1 cellular context compared by ENCODE assay signal in the genomic region with DNA sequence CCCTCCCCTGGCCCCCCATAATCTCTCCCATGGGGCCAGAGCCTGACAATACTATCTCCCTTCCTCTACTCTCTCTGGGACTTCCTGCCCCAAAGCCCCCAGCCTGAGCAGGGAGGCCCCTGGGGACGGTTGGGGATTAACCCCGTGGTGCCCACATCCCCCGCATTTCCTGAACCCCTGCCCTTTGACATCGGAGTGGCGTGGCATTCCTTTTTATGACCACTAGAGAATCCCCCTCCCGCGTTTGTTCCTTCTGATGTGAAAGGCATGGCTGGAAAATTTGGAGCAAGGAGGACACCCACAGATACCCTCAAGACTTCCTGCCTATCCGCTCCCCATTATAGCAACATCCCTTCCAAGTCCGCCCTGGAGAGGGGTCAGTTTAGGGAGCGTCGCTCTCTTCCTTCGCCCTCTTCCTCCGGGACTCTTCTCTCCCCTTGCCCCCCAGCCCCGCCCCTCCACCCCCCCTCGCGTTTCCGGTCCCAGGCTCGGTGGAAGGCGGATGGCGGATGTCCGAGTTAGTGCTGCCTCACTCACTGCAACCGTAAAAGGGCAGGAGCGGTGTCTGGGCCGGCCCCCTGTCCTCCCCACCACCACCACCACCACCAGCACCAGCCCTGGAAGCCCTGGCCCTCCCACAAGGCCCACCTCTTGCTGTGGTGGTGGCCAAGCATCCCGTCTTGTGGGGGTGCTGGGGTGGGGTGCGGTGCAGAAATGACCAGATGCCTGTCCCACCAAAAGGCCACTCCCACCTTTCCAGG.
TF ChIP-seq lines count a peak whose summit lies in the region.

No MANE protein-coding gene starts in this region.

TF ChIP-seq in K562, 482 proteins besides CTCF, POLR2A, EP300 and RAD21 (continued from another document and continues in another):
- TF ChIP-seq, protein P1, sequence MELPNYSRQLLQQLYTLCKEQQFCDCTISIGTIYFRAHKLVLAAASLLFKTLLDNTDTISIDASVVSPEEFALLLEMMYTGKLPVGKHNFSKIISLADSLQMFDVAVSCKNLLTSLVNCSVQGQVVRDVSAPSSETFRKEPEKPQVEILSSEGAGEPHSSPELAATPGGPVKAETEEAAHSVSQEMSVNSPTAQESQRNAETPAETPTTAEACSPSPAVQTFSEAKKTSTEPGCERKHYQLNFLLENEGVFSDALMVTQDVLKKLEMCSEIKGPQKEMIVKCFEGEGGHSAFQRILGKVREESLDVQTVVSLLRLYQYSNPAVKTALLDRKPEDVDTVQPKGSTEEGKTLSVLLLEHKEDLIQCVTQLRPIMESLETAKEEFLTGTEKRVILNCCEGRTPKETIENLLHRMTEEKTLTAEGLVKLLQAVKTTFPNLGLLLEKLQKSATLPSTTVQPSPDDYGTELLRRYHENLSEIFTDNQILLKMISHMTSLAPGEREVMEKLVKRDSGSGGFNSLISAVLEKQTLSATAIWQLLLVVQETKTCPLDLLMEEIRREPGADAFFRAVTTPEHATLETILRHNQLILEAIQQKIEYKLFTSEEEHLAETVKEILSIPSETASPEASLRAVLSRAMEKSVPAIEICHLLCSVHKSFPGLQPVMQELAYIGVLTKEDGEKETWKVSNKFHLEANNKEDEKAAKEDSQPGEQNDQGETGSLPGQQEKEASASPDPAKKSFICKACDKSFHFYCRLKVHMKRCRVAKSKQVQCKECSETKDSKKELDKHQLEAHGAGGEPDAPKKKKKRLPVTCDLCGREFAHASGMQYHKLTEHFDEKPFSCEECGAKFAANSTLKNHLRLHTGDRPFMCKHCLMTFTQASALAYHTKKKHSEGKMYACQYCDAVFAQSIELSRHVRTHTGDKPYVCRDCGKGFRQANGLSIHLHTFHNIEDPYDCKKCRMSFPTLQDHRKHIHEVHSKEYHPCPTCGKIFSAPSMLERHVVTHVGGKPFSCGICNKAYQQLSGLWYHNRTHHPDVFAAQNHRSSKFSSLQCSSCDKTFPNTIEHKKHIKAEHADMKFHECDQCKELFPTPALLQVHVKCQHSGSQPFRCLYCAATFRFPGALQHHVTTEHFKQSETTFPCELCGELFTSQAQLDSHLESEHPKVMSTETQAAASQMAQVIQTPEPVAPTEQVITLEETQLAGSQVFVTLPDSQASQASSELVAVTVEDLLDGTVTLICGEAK (IDR thresholded peaks at IDR 0.05): no peak; the same call in 1 of the 2 replicates
- TF ChIP-seq, protein P1 (CRISPR knock-in tag; IDR thresholded peaks at IDR 0.05): peak; percentile 32; the same call in 1 of the 2 replicates
- no peak for TF ChIP-seq HMG20A (CRISPR knock-in tag; conservative IDR thresholded peaks at IDR 0.05)
- TF ChIP-seq MBD2 (IDR thresholded peaks at IDR 0.05; ENCODE audit: borderline replicate concordance, low read depth): no peak
- no peak for TF ChIP-seq RBM25 (IDR thresholded peaks at IDR 0.05; ENCODE audit: low read depth, low read length, severe bottlenecking)
- TF ChIP-seq SRF (CRISPR knock-in tag; IDR thresholded peaks at IDR 0.05): peak in 1 of 2 experiments; percentile 95; a peak in 2 of 4 replicates
- TF ChIP-seq SIN3B (IDR thresholded peaks at IDR 0.05; ENCODE audit: low read depth): no peak
- TF ChIP-seq NCOA6 (IDR thresholded peaks at IDR 0.05): no peak
- TF ChIP-seq MCM5 (IDR thresholded peaks at IDR 0.05; ENCODE audit: low read depth): no peak
- TF ChIP-seq, protein P2, sequence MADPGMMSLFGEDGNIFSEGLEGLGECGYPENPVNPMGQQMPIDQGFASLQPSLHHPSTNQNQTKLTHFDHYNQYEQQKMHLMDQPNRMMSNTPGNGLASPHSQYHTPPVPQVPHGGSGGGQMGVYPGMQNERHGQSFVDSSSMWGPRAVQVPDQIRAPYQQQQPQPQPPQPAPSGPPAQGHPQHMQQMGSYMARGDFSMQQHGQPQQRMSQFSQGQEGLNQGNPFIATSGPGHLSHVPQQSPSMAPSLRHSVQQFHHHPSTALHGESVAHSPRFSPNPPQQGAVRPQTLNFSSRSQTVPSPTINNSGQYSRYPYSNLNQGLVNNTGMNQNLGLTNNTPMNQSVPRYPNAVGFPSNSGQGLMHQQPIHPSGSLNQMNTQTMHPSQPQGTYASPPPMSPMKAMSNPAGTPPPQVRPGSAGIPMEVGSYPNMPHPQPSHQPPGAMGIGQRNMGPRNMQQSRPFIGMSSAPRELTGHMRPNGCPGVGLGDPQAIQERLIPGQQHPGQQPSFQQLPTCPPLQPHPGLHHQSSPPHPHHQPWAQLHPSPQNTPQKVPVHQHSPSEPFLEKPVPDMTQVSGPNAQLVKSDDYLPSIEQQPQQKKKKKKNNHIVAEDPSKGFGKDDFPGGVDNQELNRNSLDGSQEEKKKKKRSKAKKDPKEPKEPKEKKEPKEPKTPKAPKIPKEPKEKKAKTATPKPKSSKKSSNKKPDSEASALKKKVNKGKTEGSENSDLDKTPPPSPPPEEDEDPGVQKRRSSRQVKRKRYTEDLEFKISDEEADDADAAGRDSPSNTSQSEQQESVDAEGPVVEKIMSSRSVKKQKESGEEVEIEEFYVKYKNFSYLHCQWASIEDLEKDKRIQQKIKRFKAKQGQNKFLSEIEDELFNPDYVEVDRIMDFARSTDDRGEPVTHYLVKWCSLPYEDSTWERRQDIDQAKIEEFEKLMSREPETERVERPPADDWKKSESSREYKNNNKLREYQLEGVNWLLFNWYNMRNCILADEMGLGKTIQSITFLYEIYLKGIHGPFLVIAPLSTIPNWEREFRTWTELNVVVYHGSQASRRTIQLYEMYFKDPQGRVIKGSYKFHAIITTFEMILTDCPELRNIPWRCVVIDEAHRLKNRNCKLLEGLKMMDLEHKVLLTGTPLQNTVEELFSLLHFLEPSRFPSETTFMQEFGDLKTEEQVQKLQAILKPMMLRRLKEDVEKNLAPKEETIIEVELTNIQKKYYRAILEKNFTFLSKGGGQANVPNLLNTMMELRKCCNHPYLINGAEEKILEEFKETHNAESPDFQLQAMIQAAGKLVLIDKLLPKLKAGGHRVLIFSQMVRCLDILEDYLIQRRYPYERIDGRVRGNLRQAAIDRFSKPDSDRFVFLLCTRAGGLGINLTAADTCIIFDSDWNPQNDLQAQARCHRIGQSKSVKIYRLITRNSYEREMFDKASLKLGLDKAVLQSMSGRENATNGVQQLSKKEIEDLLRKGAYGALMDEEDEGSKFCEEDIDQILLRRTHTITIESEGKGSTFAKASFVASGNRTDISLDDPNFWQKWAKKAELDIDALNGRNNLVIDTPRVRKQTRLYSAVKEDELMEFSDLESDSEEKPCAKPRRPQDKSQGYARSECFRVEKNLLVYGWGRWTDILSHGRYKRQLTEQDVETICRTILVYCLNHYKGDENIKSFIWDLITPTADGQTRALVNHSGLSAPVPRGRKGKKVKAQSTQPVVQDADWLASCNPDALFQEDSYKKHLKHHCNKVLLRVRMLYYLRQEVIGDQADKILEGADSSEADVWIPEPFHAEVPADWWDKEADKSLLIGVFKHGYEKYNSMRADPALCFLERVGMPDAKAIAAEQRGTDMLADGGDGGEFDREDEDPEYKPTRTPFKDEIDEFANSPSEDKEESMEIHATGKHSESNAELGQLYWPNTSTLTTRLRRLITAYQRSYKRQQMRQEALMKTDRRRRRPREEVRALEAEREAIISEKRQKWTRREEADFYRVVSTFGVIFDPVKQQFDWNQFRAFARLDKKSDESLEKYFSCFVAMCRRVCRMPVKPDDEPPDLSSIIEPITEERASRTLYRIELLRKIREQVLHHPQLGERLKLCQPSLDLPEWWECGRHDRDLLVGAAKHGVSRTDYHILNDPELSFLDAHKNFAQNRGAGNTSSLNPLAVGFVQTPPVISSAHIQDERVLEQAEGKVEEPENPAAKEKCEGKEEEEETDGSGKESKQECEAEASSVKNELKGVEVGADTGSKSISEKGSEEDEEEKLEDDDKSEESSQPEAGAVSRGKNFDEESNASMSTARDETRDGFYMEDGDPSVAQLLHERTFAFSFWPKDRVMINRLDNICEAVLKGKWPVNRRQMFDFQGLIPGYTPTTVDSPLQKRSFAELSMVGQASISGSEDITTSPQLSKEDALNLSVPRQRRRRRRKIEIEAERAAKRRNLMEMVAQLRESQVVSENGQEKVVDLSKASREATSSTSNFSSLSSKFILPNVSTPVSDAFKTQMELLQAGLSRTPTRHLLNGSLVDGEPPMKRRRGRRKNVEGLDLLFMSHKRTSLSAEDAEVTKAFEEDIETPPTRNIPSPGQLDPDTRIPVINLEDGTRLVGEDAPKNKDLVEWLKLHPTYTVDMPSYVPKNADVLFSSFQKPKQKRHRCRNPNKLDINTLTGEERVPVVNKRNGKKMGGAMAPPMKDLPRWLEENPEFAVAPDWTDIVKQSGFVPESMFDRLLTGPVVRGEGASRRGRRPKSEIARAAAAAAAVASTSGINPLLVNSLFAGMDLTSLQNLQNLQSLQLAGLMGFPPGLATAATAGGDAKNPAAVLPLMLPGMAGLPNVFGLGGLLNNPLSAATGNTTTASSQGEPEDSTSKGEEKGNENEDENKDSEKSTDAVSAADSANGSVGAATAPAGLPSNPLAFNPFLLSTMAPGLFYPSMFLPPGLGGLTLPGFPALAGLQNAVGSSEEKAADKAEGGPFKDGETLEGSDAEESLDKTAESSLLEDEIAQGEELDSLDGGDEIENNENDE (IDR thresholded peaks at IDR 0.05; ENCODE audit: low read depth, low read length): no peak
- TF ChIP-seq ZNF121 (CRISPR knock-in tag; conservative IDR thresholded peaks at IDR 0.05): no peak
